2 cellular contexts compared by ENCODE assay signal in the genomic region with DNA sequence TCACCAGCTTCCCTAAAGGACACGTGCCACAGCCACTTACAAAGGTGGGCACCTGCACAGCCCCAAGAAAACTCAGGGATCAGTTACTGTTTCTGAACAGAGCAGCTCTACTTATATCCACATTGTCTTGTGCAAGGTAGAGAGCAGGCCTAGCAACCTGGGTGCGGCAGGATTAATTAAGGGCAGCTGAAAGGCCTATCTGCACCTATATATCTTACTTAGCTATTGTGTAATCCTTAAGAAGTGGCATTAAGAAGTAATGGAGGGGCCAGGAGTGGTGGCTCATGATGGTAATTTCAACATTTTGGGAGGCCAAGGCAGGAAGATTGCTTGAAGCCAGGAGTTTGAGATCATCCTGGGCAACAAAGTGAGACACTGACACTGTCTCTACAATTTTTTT.
TF ChIP-seq lines count a peak whose summit lies in the region.

No MANE protein-coding gene starts in this region.

TF ChIP-seq in IMR-90, 13 proteins besides CTCF, POLR2A, EP300 and RAD21:
- TF ChIP-seq MXI1 (IDR thresholded peaks at IDR 0.05; ENCODE audit: borderline replicate concordance, low read depth, low read length) (no peak), CEBPB (IDR thresholded peaks at IDR 0.05; ENCODE audit: low read depth, low read length) (0 out of 2 replicates have a peak, but pooled peaks have one; percentile 40)

TF ChIP-seq in K562, 482 proteins besides CTCF, POLR2A, EP300 and RAD21:
- TF ChIP-seq ZBTB40 (IDR thresholded peaks at IDR 0.05), result no peak
- no peak for TF ChIP-seq ZBTB40 (CRISPR knock-in tag; IDR thresholded peaks at IDR 0.05)
- TF ChIP-seq HNRNPH1 (optimal IDR thresholded peaks at IDR 0.05; ENCODE audit: low read depth, low read length), result no peak
- no peak for TF ChIP-seq MTF1 (CRISPR knock-in tag; IDR thresholded peaks at IDR 0.05; ENCODE audit: borderline replicate concordance)
- no peak for TF ChIP-seq ZNF77 (CRISPR knock-in tag; IDR thresholded peaks at IDR 0.05)
- TF ChIP-seq ATF3 (IDR thresholded peaks at IDR 0.05), result no peak
- no peak for TF ChIP-seq ATF3 (CRISPR knock-in tag; conservative IDR thresholded peaks at IDR 0.05)
- peak; percentile 60 for TF ChIP-seq CEBPB (tag; IDR thresholded peaks at IDR 0.05)
